In the genomic region with DNA sequence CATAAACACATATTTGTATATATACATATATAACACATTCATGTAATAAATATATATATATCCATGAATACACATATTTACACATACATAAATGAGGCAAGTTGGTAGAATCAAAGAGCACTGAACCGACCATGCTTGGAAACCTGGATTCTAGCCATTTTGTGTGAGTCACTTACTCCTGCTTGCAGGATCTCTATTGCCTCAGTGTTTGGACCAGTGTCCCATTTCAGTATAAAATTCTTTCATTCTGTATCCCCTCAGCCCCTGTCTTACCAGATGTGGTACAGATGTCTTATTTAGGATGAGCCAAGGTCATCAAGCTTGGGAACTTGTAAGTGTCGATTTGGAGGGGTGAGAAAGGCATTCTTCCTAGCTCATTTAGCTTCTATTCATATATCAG, we compare ENCODE assay signal across 14 cellular contexts.
A peak's percentile ranks its signal among the peaks of the same experiment; 100 is the strongest.
DNase-seq lines count a peak whose midpoint lies in the region; ATAC-seq, FAIRE-seq and TF ChIP-seq lines count a peak whose summit lies in the region.
"Had no signal": no experiment of that assay in that cellular context is flagged by ENCODE, and none has a peak within 500 bp of the region (broad histone marks: within the 10 kb centered on the region; RNA-seq: fewer than 3 reads in every experiment).

No MANE protein-coding gene starts in this region.

- no peaks in the 10 kb centered on the region for H3K9me3 ChIP-seq in heart left ventricle

- in situ Hi-C loops in astrocyte of the cerebellum (cut with HindIII; ENCODE audit: low sequenced_read_pairs): no loop called here

- no peaks in the 10 kb centered on the region for H3K4me1 ChIP-seq in heart left ventricle

- DNase-seq in heart left ventricle (no peak), cardiac septum (ENCODE audit: low spot score) (no peak), astrocyte of the cerebellum (ENCODE audit: low read depth) (peak; percentile 15), left cardiac atrium (no peak), urothelium cell line (ENCODE audit: low spot score) (peak; percentile 6), activated gamma-delta T cell (lab: John Stamatoyannopoulos, UW) (no peak)
- DNase-seq: activated CD4-positive, CD25-positive, alpha-beta regulatory T cell treated with anti-CD3 and anti-CD28 coated beads, Interleukin-2, amount 50 U/mL, for 72 hours; activated naive CD4-positive, alpha-beta T cell treated with anti-CD3 and anti-CD28 coated beads, Interleukin-2, amount 50 U/mL, for 16 hours; cerebellar nuclear complex; NCI-H1930; NCI-H69; RPMI8226 had no signal

- FAIRE-seq in urothelium cell line (lab: Jason Lieb, UNC): no peak

- TF ChIP-seq CTCF in heart left ventricle (IDR thresholded peaks at IDR 0.05) (no peak), astrocyte of the cerebellum (IDR thresholded peaks at IDR 0.05; ENCODE audit: low read depth, low read length, missing control alignments) (no peak)

- ATAC-seq in heart left ventricle: peak in 3 of 4 donors; percentile 36 to 86 (median 70)
- peak; percentile 34 to 88 for ATAC-seq in left cardiac atrium
- no peak for ATAC-seq in GM18505 (IDR thresholded peaks at IDR 0.05; ENCODE audit: unreplicated experiment)
- no peak for ATAC-seq in GM19463 (IDR thresholded peaks at IDR 0.05; ENCODE audit: unreplicated experiment)

- no peaks in the 10 kb centered on the region for H3K27me3 ChIP-seq in heart left ventricle

- H3K27ac ChIP-seq in heart left ventricle: no peak overlapping the region

- TF ChIP-seq POLR2A in heart left ventricle (IDR thresholded peaks at IDR 0.05) (no peak), GM18505 (IDR thresholded peaks at IDR 0.05; ENCODE audit: borderline replicate concordance, extremely low read depth, insufficient read depth, insufficient read length) (no peak)

- H3K36me3 ChIP-seq in heart left ventricle: no peaks in the 10 kb centered on the region

- intact Hi-C loops in heart left ventricle (cut with DNase I) (no loop called here), cardiac septum (cut with DNase I) (no loop called here), left cardiac atrium (cut with DNase I) (no loop called here)

- H3K4me3 ChIP-seq in heart left ventricle (no peak overlapping the region), astrocyte of the cerebellum (ENCODE audit: low read depth, low read length) (no peak overlapping the region)

- WGBS in heart left ventricle, 4 donors: 37 to 59% (median 43%) methylated on average over 2 of the region's 2 CpGs

Comparison
In these comparisons a context has a peak if more than half of its experiments do, and no peak if none do; other contexts are left out.
1. ATAC-seq: peak in heart left ventricle (3 of 4) and left cardiac atrium (2 of 2); none in GM18505 (single experiment) and GM19463 (single experiment).
2. DNase-seq: peak in astrocyte of the cerebellum (single experiment) and urothelium cell line (single experiment); none in heart left ventricle (0 of 5), cardiac septum (single experiment), left cardiac atrium (single experiment) and activated gamma-delta T cell (single experiment).